22 cellular contexts compared by ENCODE assay signal in the genomic region with DNA sequence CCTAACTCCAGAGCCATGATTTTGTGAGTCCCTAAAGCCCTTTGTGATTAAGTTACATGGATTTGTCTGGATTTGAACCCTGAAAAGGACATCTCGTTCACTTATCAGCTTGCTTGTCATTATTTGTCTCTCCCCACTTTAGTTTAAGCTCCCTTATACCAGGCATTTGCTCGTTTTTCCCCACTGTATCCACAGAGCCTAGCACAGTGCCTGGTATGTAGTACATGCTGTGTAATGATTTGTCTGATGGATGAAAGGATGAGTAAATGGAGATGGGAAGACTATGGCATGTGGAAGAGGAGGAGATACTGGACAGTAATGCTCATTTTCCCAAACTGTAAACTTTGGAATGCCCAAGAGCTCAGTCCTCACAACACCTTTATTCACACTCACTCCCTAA. TPM values are rescaled to one million over a fixed set of nuclear protein-coding genes. Genes with fewer than 3 reads are reported as not detected.
"Had no signal": no experiment of that assay in that cellular context is flagged by ENCODE, and none has a peak within 500 bp of the region (broad histone marks: within the 10 kb centered on the region; RNA-seq: fewer than 3 reads in every experiment).

No MANE protein-coding gene starts in this region.

- H3K27me3 ChIP-seq: body of pancreas, sigmoid colon, SJSA1, tibial nerve had no signal

- H3K9me3 Mint-ChIP-seq: activated B cell treated with CpG ODN at 0.5 μM for 24 hours; activated naive CD4-positive, alpha-beta T cell treated with anti-CD3 and anti-CD28 coated beads, Interleukin-2, amount 50 U/mL, for 24 hours; stimulated activated naive B cell treated with anti-CD40 and anti-IgM and Interleukin-4, amounts not matched to agents 10 μg/mL and 1 μg/mL and 100 μg/mL, for 72 hours had no signal

- H3K9me3 ChIP-seq: body of pancreas, sigmoid colon, tibial nerve had no signal

- H3K4me1 ChIP-seq: body of pancreas, SJSA1 had no signal

- H3K4me3 Mint-ChIP-seq: activated B cell treated with CpG ODN at 0.5 μM for 24 hours; activated naive CD4-positive, alpha-beta T cell treated with anti-CD3 and anti-CD28 coated beads, Interleukin-2, amount 50 U/mL, for 24 hours; stimulated activated naive B cell treated with anti-CD40 and anti-IgM and Interleukin-4, amounts not matched to agents 10 μg/mL and 1 μg/mL and 100 μg/mL, for 72 hours; T-helper 2 cell treated with Interferon-gamma antibody and Interleukin-4, amounts not matched to agents 5 μg/mL and 100 μg/mL, for 36 hours had no signal

- H3K4me3 ChIP-seq: body of pancreas, sigmoid colon, SJSA1, tibial nerve had no signal

- H3K36me3 Mint-ChIP-seq: activated naive CD4-positive, alpha-beta T cell treated with anti-CD3 and anti-CD28 coated beads, Interleukin-2, amount 50 U/mL, for 24 hours; stimulated activated naive B cell treated with anti-CD40 and anti-IgM and Interleukin-4, amounts not matched to agents 10 μg/mL and 1 μg/mL and 100 μg/mL, for 72 hours had no signal

- H3K27ac ChIP-seq: body of pancreas, sigmoid colon, SJSA1 had no signal

- H3K27ac Mint-ChIP-seq: activated B cell treated with CpG ODN at 0.5 μM for 24 hours; activated naive CD4-positive, alpha-beta T cell treated with anti-CD3 and anti-CD28 coated beads, Interleukin-2, amount 50 U/mL, for 24 hours; stimulated activated naive B cell treated with anti-CD40 and anti-IgM and Interleukin-4, amounts not matched to agents 10 μg/mL and 1 μg/mL and 100 μg/mL, for 72 hours; T-helper 2 cell treated with Interferon-gamma antibody and Interleukin-4, amounts not matched to agents 5 μg/mL and 100 μg/mL, for 36 hours had no signal

- H3K36me3 ChIP-seq: sigmoid colon, SJSA1, tibial nerve had no signal

- DNase-seq: activated B cell treated with CpG ODN at 0.5 μM for 24 hours; activated CD4-positive, alpha-beta T cell treated with anti-CD3 and anti-CD28 coated beads, Interleukin-2, amount 50 U/mL, for 1 hour; amygdala; body of pancreas; cortex of kidney; effector CD8-positive, alpha-beta T cell; foreskin fibroblast; glutamatergic neuron; kidney glomerular epithelial cell; left ventricle myocardium superior; sigmoid colon; stimulated activated CD4-positive, alpha-beta T cell treated with anti-CD3 and anti-CD28 coated beads, Interleukin-12 subunit alpha, Interleukin-12 subunit beta, amount 100 ng/mL, for 4 hours; stimulated activated naive B cell treated with anti-CD40 and anti-IgM and Interleukin-4, amounts not matched to agents 10 μg/mL and 1 μg/mL and 100 μg/mL, for 72 hours; substantia nigra had no signal

- H3K4me1 Mint-ChIP-seq: activated B cell treated with CpG ODN at 0.5 μM for 24 hours had no signal

- H3K27me3 Mint-ChIP-seq: activated B cell treated with CpG ODN at 0.5 μM for 24 hours; activated naive CD4-positive, alpha-beta T cell treated with anti-CD3 and anti-CD28 coated beads, Interleukin-2, amount 50 U/mL, for 24 hours had no signal

- ATAC-seq: body of pancreas; left ventricle myocardium superior; stimulated activated naive B cell treated with anti-CD40 and anti-IgM and Interleukin-4, amounts not matched to agents 10 μg/mL and 1 μg/mL and 100 μg/mL, for 72 hours had no signal

RNA-seq across cellular contexts. Expression of a gene that starts 9.2 kb away (rescaled TPM):
- total RNA-seq: activated B cell treated with CpG ODN at 0.5 μM for 24 hours; activated T-helper 2 cell treated with anti-CD3 and anti-CD28 coated beads, Interferon-gamma antibody, Interleukin-2, Interleukin-4, amounts not matched to agents 10 μg/mL and 5 μg/mL and 100 μg/mL, durations not matched to agents 14 hours and 24 hours and 36 hours; body of pancreas; mesenteric fat pad; osteocyte; pulmonary artery endothelial cell; SJSA1 had no signal
